In the genomic region with DNA sequence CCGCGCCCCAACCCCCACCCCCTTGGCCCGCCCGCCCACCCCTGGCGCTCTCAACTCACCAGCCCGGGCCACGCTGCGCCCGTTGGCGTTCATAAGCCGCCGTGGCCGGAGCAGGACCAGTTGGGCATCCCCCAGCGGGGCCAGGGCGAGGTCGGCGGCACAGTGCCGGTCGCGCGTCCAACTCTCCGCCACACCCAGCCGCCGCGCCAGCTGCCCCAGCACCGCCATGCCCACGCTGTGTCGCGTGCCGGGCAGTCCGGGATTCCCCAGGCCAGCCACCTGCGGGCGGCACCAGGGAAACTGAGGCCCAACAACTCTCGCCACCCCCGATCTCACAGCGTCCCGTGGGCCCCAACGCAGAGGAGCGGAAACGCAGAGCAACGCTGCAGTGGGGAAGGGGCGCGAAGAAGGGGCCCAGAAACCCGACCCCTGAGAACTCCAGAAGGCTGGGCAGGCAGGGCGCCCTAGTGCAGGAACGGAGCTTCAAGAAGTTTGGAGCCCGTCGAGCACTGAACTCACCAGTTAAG, we compare ENCODE assay signal across 8 cellular contexts. TPM values are rescaled to one million over a fixed set of nuclear protein-coding genes. Genes with fewer than 3 reads are reported as not detected.
DNase-seq lines count a peak whose midpoint lies in the region; TF ChIP-seq lines count a peak whose summit lies in the region.

No MANE protein-coding gene starts in this region.

- POLR2A ChIA-PET in activated CD4-positive, alpha-beta T cell treated with anti-CD3 and anti-CD28 coated beads, Interleukin-2, amount 10 ng/mL, durations not matched to agents 7 days and 5 days (lab: Charles Lee): no interaction called here
- POLR2A ChIA-PET in GM10248 (lab: Yijun Ruan, JAX): interaction anchor here (1.1 kb wide), 1 partner anchor 20 kb away, joined by 4 read pairs; the partner anchor contains the start of gene TOR2A

- H3K9me3 Mint-ChIP-seq in activated CD4-positive, alpha-beta T cell treated with anti-CD3 and anti-CD28 coated beads, Interleukin-2, amount 10 ng/mL, durations not matched to agents 7 days and 5 days: no peaks in the 10 kb centered on the region

- peak; percentile 21 for DNase-seq in activated CD4-positive, alpha-beta T cell treated with anti-CD3 and anti-CD28 coated beads, Interleukin-2, amount 10 ng/mL, durations not matched to agents 7 days and 5 days
- no peak for DNase-seq in activated CD4-positive, alpha-beta T cell treated with anti-CD3 and anti-CD28 coated beads, Interleukin-2, amount 50 U/mL, for 1 hour
- DNase-seq in NCI-H69 (lab: John Stamatoyannopoulos, UW) (peak; percentile 72), NCI-H774 (lab: John Stamatoyannopoulos, UW) (no peak), cerebellar cortex (ENCODE audit: low spot score) (no peak), GM10248 (ENCODE audit: extremely low spot score) (no peak)

- no peaks in the 10 kb centered on the region for H3K27me3 Mint-ChIP-seq in activated CD4-positive, alpha-beta T cell treated with anti-CD3 and anti-CD28 coated beads, Interleukin-2, amount 10 ng/mL, durations not matched to agents 7 days and 5 days

- peak overlapping the region; percentile 90 for H3K4me3 Mint-ChIP-seq in activated CD4-positive, alpha-beta T cell treated with anti-CD3 and anti-CD28 coated beads, Interleukin-2, amount 10 ng/mL, durations not matched to agents 7 days and 5 days

- peaks cover 37% of the 10 kb centered on the region for H3K4me1 Mint-ChIP-seq in activated CD4-positive, alpha-beta T cell treated with anti-CD3 and anti-CD28 coated beads, Interleukin-2, amount 10 ng/mL, durations not matched to agents 7 days and 5 days

- H3K9me3 ChIP-seq in duodenal mucosa (ENCODE audit: control insufficient read depth in 1 of 2, low read length in 2 of 2) (no peaks in the 10 kb centered on the region), mucosa of rectum (ENCODE audit: control insufficient read depth in 2 of 2, low read length in 2 of 2) (no peaks in the 10 kb centered on the region)

- H3K27ac Mint-ChIP-seq in activated CD4-positive, alpha-beta T cell treated with anti-CD3 and anti-CD28 coated beads, Interleukin-2, amount 10 ng/mL, durations not matched to agents 7 days and 5 days: peak overlapping the region; percentile 88

- H3K36me3 Mint-ChIP-seq in activated CD4-positive, alpha-beta T cell treated with anti-CD3 and anti-CD28 coated beads, Interleukin-2, amount 10 ng/mL, durations not matched to agents 7 days and 5 days (ENCODE audit: low read depth): peaks cover 2% of the 10 kb centered on the region

- peak overlapping the region; percentile 82 for H3K27ac ChIP-seq in duodenal mucosa (ENCODE audit: low read depth, low read length)
- H3K27ac ChIP-seq in mucosa of rectum (ENCODE audit: low read depth in 2 of 2, low read length in 2 of 2): peak overlapping the region; percentile 44 to 87

- CTCF ChIA-PET in activated CD4-positive, alpha-beta T cell treated with anti-CD3 and anti-CD28 coated beads, Interleukin-2, amount 10 ng/mL, durations not matched to agents 7 days and 5 days (lab: Charles Lee): interaction anchor here (0.5 to 3.6 kb wide), 6 partner anchors 10 to 155 kb away, joined by 3 to 31 read pairs (median 6); partner anchors contain the start of gene TOR2A
- CTCF ChIA-PET in GM10248 (lab: Yijun Ruan, JAX): interaction anchor here (1.3 to 8.0 kb wide), 6 partner anchors 14 to 207 kb away, joined by 3 to 53 read pairs (median 6); partner anchors contain the start of gene TOR2A

- TF ChIP-seq CTCF in GM10248 (IDR thresholded peaks at IDR 0.05; ENCODE audit: control extremely low read depth, extremely low read depth, low read depth, missing control alignments): no peak

- peaks cover 10 to 14% of the 10 kb centered on the region in 2 donors for H3K4me1 ChIP-seq in duodenal mucosa (ENCODE audit: control insufficient read depth in 1 of 2, insufficient read depth in 2 of 2, low read length in 2 of 2)
- H3K4me1 ChIP-seq in mucosa of rectum (ENCODE audit: control insufficient read depth in 2 of 2, insufficient read depth in 2 of 2, low read length in 2 of 2): peaks cover 6 to 10% of the 10 kb centered on the region in 2 donors

- peak overlapping the region; percentile 84 for H3K4me3 ChIP-seq in duodenal mucosa (ENCODE audit: low read depth in 1 of 2, low read length in 2 of 2)
- H3K4me3 ChIP-seq in mucosa of rectum (ENCODE audit: low read length in 2 of 2): peak overlapping the region; percentile 73 to 91

- no peaks in the 10 kb centered on the region for H3K27me3 ChIP-seq in duodenal mucosa (ENCODE audit: control insufficient read depth in 1 of 2, insufficient read depth in 2 of 2, low read length in 2 of 2)
- H3K27me3 ChIP-seq in mucosa of rectum (ENCODE audit: control insufficient read depth in 2 of 2, insufficient read depth in 2 of 2, low read length in 2 of 2): no peaks in the 10 kb centered on the region

- peak overlapping the region; percentile 58 to 79 for H3K9ac ChIP-seq in duodenal mucosa (ENCODE audit: low read depth in 1 of 2, low read length in 2 of 2)
- H3K9ac ChIP-seq in mucosa of rectum (ENCODE audit: low read depth in 1 of 2, low read length in 2 of 2): peak overlapping the region; percentile 72 to 80

- H3K36me3 ChIP-seq in duodenal mucosa (ENCODE audit: control insufficient read depth in 1 of 2, insufficient read depth in 2 of 2, low read length in 2 of 2) (no peaks in the 10 kb centered on the region), mucosa of rectum (ENCODE audit: control insufficient read depth in 2 of 2, insufficient read depth in 2 of 2, low read length in 2 of 2) (no peaks in the 10 kb centered on the region)

RNA-seq across cellular contexts. Expression of gene PTRH1, which starts 0.5 kb away (rescaled TPM):
- 10 to 100 TPM in 1 of 2 experiments, 1 to 10 TPM in 1; 8.7 to 11.0 TPM for total RNA-seq in activated CD4-positive, alpha-beta T cell treated with anti-CD3 and anti-CD28 coated beads, Interleukin-2, amount 10 ng/mL, durations not matched to agents 7 days and 5 days

RNA-seq across cellular contexts. Expression of gene TTC16, which starts 0.9 kb away (rescaled TPM):
- 1 to 10 TPM; 1.2 to 1.6 TPM for total RNA-seq in activated CD4-positive, alpha-beta T cell treated with anti-CD3 and anti-CD28 coated beads, Interleukin-2, amount 10 ng/mL, durations not matched to agents 7 days and 5 days

RNA-seq across cellular contexts. Expression of gene CFAP157, which starts 8.2 kb away (rescaled TPM):
- not detected for total RNA-seq in activated CD4-positive, alpha-beta T cell treated with anti-CD3 and anti-CD28 coated beads, Interleukin-2, amount 10 ng/mL, durations not matched to agents 7 days and 5 days

RNA-seq across cellular contexts. Expression of gene TOR2A, which starts 20.1 kb away (rescaled TPM):
- total RNA-seq in activated CD4-positive, alpha-beta T cell treated with anti-CD3 and anti-CD28 coated beads, Interleukin-2, amount 10 ng/mL, durations not matched to agents 7 days and 5 days: 10 to 100 TPM; 21.7 to 24.0 TPM

Comparison
In these comparisons a context has a peak if more than half of its experiments do, and no peak if none do; other contexts are left out.
1. DNase-seq: peak in activated CD4-positive, alpha-beta T cell treated with anti-CD3 and anti-CD28 coated beads, Interleukin-2, amount 10 ng/mL, durations not matched to agents 7 days and 5 days (single experiment) and NCI-H69 (single experiment); none in activated CD4-positive, alpha-beta T cell treated with anti-CD3 and anti-CD28 coated beads, Interleukin-2, amount 50 U/mL, for 1 hour (single experiment), NCI-H774 (single experiment), cerebellar cortex (single experiment) and GM10248 (single experiment).